ENCODE assay signal across 8 cellular contexts in genomic region chr17:21739485-21739884, GRCh38. TPM values are rescaled to one million over a fixed set of nuclear protein-coding genes. Genes with fewer than 3 reads are reported as not detected.
DNase-seq lines count a peak whose midpoint lies in the region; ATAC-seq and TF ChIP-seq lines count a peak whose summit lies in the region.
"Not testable (repeated sequence)": the region's sequence is repeated elsewhere in the genome, so short reads cannot be mapped to it uniquely, and the experiment has no call there.
"Had no signal": no experiment of that assay in that cellular context is flagged by ENCODE, and none has a peak within 500 bp of the region (broad histone marks: within the 10 kb centered on the region; RNA-seq: fewer than 3 reads in every experiment).

No MANE protein-coding gene starts in this region.

- H3K9ac ChIP-seq in OCI-LY1 (ENCODE audit: low read length) = not testable (repeated sequence)

- H3K9me2 ChIP-seq in OCI-LY1 (ENCODE audit: low read depth, low read length) = not testable (repeated sequence)

- H3K27ac ChIP-seq in OCI-LY1 (ENCODE audit: low read depth, low read length, poor library complexity, severe bottlenecking) = peak overlapping the region; percentile 78

- not testable (repeated sequence) for H3K9me3 Mint-ChIP-seq in immature natural killer cell

- TF ChIP-seq CTCF in OCI-LY1 (IDR thresholded peaks at IDR 0.05; ENCODE audit: low read length) = not testable (repeated sequence)

- not testable (repeated sequence) for H2AFZ ChIP-seq in OCI-LY1 (ENCODE audit: low read length)

- ATAC-seq in GM18498 (IDR thresholded peaks at IDR 0.05; ENCODE audit: unreplicated experiment) = peak; percentile 71
- ATAC-seq in GM18867 (IDR thresholded peaks at IDR 0.05; ENCODE audit: unreplicated experiment) = peak; percentile 73
- peak; percentile 66 for ATAC-seq in GM19463 (IDR thresholded peaks at IDR 0.05; ENCODE audit: unreplicated experiment)
- ATAC-seq in HG02798 (IDR thresholded peaks at IDR 0.05; ENCODE audit: poor library complexity, unreplicated experiment) = peak; percentile 52
- ATAC-seq in HG03432 (IDR thresholded peaks at IDR 0.05; ENCODE audit: unreplicated experiment) = peak; percentile 63

- not testable (repeated sequence) for H3K27me3 Mint-ChIP-seq in immature natural killer cell (ENCODE audit: low read depth in 3 of 3)

- not testable (repeated sequence) for H3K9me3 ChIP-seq in OCI-LY1 (ENCODE audit: low read length)

- peaks cover 11 to 14% of the 10 kb centered on the region in 2 donors for H3K4me1 Mint-ChIP-seq in immature natural killer cell

- H3K4me1 ChIP-seq in OCI-LY1 (ENCODE audit: insufficient read depth, low read length, severe bottlenecking) = peaks cover 38% of the 10 kb centered on the region

- H3K27me3 ChIP-seq in OCI-LY1 (ENCODE audit: insufficient read depth, low read length) = not testable (repeated sequence)

- H3K4me3 ChIP-seq in OCI-LY1 (ENCODE audit: low read depth, low read length, poor library complexity, severe bottlenecking) = not testable (repeated sequence)

- H3F3A ChIP-seq in OCI-LY1 (ENCODE audit: insufficient read depth, low read length) = not testable (repeated sequence)

- peak overlapping the region in 5 of 6 donors; percentile 79 to 93 (median 87) for H3K27ac Mint-ChIP-seq in immature natural killer cell

- not testable (repeated sequence) for H4K20me1 ChIP-seq in OCI-LY1 (ENCODE audit: insufficient read depth, low read length)

- not testable (repeated sequence) for H3K36me3 ChIP-seq in OCI-LY1 (ENCODE audit: insufficient read depth, low read length)

- H3K79me2 ChIP-seq in OCI-LY1 (ENCODE audit: insufficient read depth, low read length) = not testable (repeated sequence)

- peak in 2 of 3 donors; percentile 5 to 10 for DNase-seq in immature natural killer cell

- not testable (repeated sequence) for H3K36me3 Mint-ChIP-seq in immature natural killer cell

- peak overlapping the region; percentile 7 to 75 (median 53) for H3K4me3 Mint-ChIP-seq in immature natural killer cell

- H3K4me2 ChIP-seq in OCI-LY1 (ENCODE audit: low read length) = not testable (repeated sequence)

RNA-seq across cellular contexts. Expression of gene KCNJ18, which starts 47.2 kb away (rescaled TPM):
- polyA plus RNA-seq in immature natural killer cell = not detected
- polyA plus RNA-seq: H1 had no signal
